8 cellular contexts compared by ENCODE assay signal in genomic region chr5:115602585-115603125, GRCh38.
A peak's percentile ranks its signal among the peaks of the same experiment; 100 is the strongest.
DNase-seq lines count a peak whose midpoint lies in the region; ATAC-seq and FAIRE-seq lines count a peak whose summit lies in the region.

No MANE protein-coding gene starts in this region.

- H3K27me3 Mint-ChIP-seq in activated naive CD8-positive, alpha-beta T cell: no peaks in the 10 kb centered on the region
- H3K27me3 Mint-ChIP-seq in stimulated activated naive CD8-positive, alpha-beta T cell treated with anti-CD3 and anti-CD28 coated beads, Interleukin-15, amount 100 ng/mL, for 72 hours: no peaks in the 10 kb centered on the region

- H3K4me1 Mint-ChIP-seq in activated naive CD8-positive, alpha-beta T cell (ENCODE audit: low read depth): peaks cover 31% of the 10 kb centered on the region
- peaks cover 49% of the 10 kb centered on the region for H3K4me1 Mint-ChIP-seq in stimulated activated naive CD8-positive, alpha-beta T cell treated with anti-CD3 and anti-CD28 coated beads, Interleukin-15, amount 100 ng/mL, for 72 hours

- H3K4me3 Mint-ChIP-seq in activated naive CD8-positive, alpha-beta T cell: peak overlapping the region; percentile 86
- peak overlapping the region; percentile 57 to 59 for H3K4me3 Mint-ChIP-seq in stimulated activated naive CD8-positive, alpha-beta T cell treated with anti-CD3 and anti-CD28 coated beads, Interleukin-15, amount 100 ng/mL, for 72 hours

- ATAC-seq in GM18907 (IDR thresholded peaks at IDR 0.05; ENCODE audit: unreplicated experiment) (peak; percentile 14), HG02943 (IDR thresholded peaks at IDR 0.05; ENCODE audit: low read depth, unreplicated experiment) (peak; percentile 10)
- no peak for ATAC-seq in stimulated activated naive CD8-positive, alpha-beta T cell treated with anti-CD3 and anti-CD28 coated beads, Interleukin-15, amount 100 ng/mL, for 72 hours

- peaks cover 7% of the 10 kb centered on the region for H3K36me3 Mint-ChIP-seq in activated naive CD8-positive, alpha-beta T cell

- no peak for FAIRE-seq in HTR-8/SVneo (lab: Jason Lieb, UNC)

- DNase-seq in stimulated activated naive CD8-positive, alpha-beta T cell treated with anti-CD3 and anti-CD28 coated beads, Interleukin-15, amount 100 ng/mL, for 72 hours: no peak
- DNase-seq in SIG-M5 treated with dmso at 0.1 percent for 504 hours (lab: John Stamatoyannopoulos, UW; ENCODE audit: unreplicated experiment): no peak
- DNase-seq in HTR-8/SVneo (ENCODE audit: insufficient read length, low spot score): no peak
- DNase-seq in activated CD8-positive, alpha-beta memory T cell treated with anti-CD3 and anti-CD28 coated beads, Interleukin-2, amount 50 U/mL, for 4 hours: no peak

- peak overlapping the region; percentile 80 for H3K27ac Mint-ChIP-seq in activated naive CD8-positive, alpha-beta T cell
- H3K27ac Mint-ChIP-seq in stimulated activated naive CD8-positive, alpha-beta T cell treated with anti-CD3 and anti-CD28 coated beads, Interleukin-15, amount 100 ng/mL, for 72 hours: no peak overlapping the region

- H3K9me3 Mint-ChIP-seq in activated naive CD8-positive, alpha-beta T cell (ENCODE audit: low read depth): no peaks in the 10 kb centered on the region
- H3K9me3 Mint-ChIP-seq in stimulated activated naive CD8-positive, alpha-beta T cell treated with anti-CD3 and anti-CD28 coated beads, Interleukin-15, amount 100 ng/mL, for 72 hours: no peaks in the 10 kb centered on the region

- peak overlapping the region; percentile 62; the same call in 1 of the 2 replicates for H3K4me3 ChIP-seq in iPS-18c (ENCODE audit: insufficient read depth, low read depth, low read length)

- no peaks in the 10 kb centered on the region for H3K9me3 ChIP-seq in iPS-18c (ENCODE audit: control insufficient read depth, insufficient read depth, low read length)
